Comparison of ENCODE assay signal across 8 cellular contexts in the genomic region with DNA sequence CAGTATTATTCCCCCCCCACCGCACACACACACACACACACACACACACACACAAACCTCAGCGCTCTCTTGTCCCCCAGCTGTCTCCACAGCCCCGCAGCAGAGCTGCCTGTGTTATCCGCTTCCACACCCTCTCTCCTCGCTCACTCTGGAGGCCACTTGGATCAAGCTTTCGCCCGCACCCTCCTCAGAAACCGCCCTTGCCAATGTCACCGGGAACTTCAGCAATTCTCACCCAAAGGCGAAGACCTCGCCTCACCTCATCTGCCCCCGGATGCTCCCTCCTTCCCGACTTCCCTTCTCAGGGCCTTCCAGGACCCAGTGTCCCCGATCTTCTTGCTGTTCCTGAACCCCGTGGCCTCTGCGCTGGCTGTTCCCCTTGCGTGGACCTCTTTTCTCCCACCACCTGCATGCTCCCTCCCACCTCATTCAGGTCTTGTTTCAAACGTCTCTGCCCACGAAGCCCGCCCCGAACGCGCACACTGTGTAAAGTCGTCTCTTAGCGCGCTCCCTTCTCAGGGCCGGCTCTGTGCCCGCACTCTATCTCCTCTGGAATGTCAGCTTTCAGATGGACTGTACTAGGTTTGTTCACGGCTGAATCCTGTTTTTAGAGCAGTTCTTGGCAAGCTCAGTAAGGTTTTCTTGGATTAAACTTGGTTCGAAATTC. TPM values are rescaled to one million over a fixed set of nuclear protein-coding genes. Genes with fewer than 3 reads are reported as not detected.
DNase-seq lines count a peak whose midpoint lies in the region; ATAC-seq and TF ChIP-seq lines count a peak whose summit lies in the region.

No MANE protein-coding gene starts in this region.

- H3K36me3 ChIP-seq in DOHH2 (ENCODE audit: control insufficient read depth, low read length) (no peaks in the 10 kb centered on the region), SU-DHL-6 (ENCODE audit: low read length) (no peaks in the 10 kb centered on the region), ovary (no peaks in the 10 kb centered on the region)

- H4K20me1 ChIP-seq in DOHH2 (ENCODE audit: control insufficient read depth, insufficient read depth, low read depth, low read length): no peaks in the 10 kb centered on the region
- H4K20me1 ChIP-seq in SU-DHL-6 (ENCODE audit: low read depth, low read length): no peaks in the 10 kb centered on the region

- peak overlapping the region; percentile 10; the same call in 1 of the 2 replicates for H3K9ac ChIP-seq in SU-DHL-6 (ENCODE audit: low read length)

- no peak for TF ChIP-seq POLR2A in ovary (IDR thresholded peaks at IDR 0.05)

- intact Hi-C loops in ovary (cut with DNase I): loop anchor here in 1 of 4 donors (10.0 kb wide), 1 partner anchor 381 kb away; no protein-coding TSS in a partner anchor

- H3K27me3 ChIP-seq in DOHH2 (ENCODE audit: control insufficient read depth, low read length) (peaks cover 50% of the 10 kb centered on the region), SU-DHL-6 (ENCODE audit: low read length) (no peaks in the 10 kb centered on the region), ovary (no peaks in the 10 kb centered on the region)

- H3K79me2 ChIP-seq in DOHH2 (ENCODE audit: control insufficient read depth, low read length) (no peaks in the 10 kb centered on the region), SU-DHL-6 (ENCODE audit: insufficient read depth, low read length) (no peaks in the 10 kb centered on the region)

- DNase-seq in epithelial cell of proximal tubule (ENCODE audit: low read depth): no peak
- peak; percentile 33 to 61 (median 51) for DNase-seq in ovary
- no peak for DNase-seq in NOMO-1 treated with dmso at 0.1 percent for 144 hours (lab: John Stamatoyannopoulos, UW; ENCODE audit: unreplicated experiment)
- DNase-seq in pons (ENCODE audit: low spot score): no peak
- no peak for DNase-seq in NCI-H1417 (lab: John Stamatoyannopoulos, UW)

- H3K4me2 ChIP-seq in DOHH2 (ENCODE audit: low read length) (peak overlapping the region; percentile 83), SU-DHL-6 (ENCODE audit: low read depth, low read length, poor library complexity, severe bottlenecking) (peak overlapping the region; percentile 60)

- no peak overlapping the region for H2AFZ ChIP-seq in SU-DHL-6 (ENCODE audit: low read depth, low read length, severe bottlenecking)

- H3K9me2 ChIP-seq in DOHH2 (replicated peaks; ENCODE audit: control insufficient read depth, low read length) (no peaks in the 10 kb centered on the region), SU-DHL-6 (replicated peaks; ENCODE audit: insufficient read depth, low read length) (no peaks in the 10 kb centered on the region)

- no peak for TF ChIP-seq CTCF in DOHH2 (IDR thresholded peaks at IDR 0.05; ENCODE audit: low read depth, low read length, poor library complexity, severe bottlenecking)
- TF ChIP-seq CTCF in SU-DHL-6 (IDR thresholded peaks at IDR 0.05; ENCODE audit: insufficient read depth, low read length, poor library complexity, severe bottlenecking): no peak
- no peak for TF ChIP-seq CTCF in epithelial cell of proximal tubule (conservative IDR thresholded peaks at IDR 0.05; ENCODE audit: low read depth, low read length)
- no peak for TF ChIP-seq CTCF in ovary (IDR thresholded peaks at IDR 0.05)

- no peak for ATAC-seq in HG03439 (IDR thresholded peaks at IDR 0.05; ENCODE audit: unreplicated experiment)

- 5 to 7% (median 5%) methylated on average over 30 of the region's 30 CpGs for WGBS in ovary, 3 donors

- TF ChIP-seq EP300 in ovary (IDR thresholded peaks at IDR 0.05): no peak

- H3F3A ChIP-seq in DOHH2 (ENCODE audit: control insufficient read depth, insufficient read depth) (peaks cover 16% of the 10 kb centered on the region), SU-DHL-6 (ENCODE audit: insufficient read depth) (peaks cover 7% of the 10 kb centered on the region)

- H3K9me3 ChIP-seq in DOHH2 (ENCODE audit: control insufficient read depth, insufficient read depth, low read length) (no peaks in the 10 kb centered on the region), SU-DHL-6 (ENCODE audit: insufficient read depth, low read length) (no peaks in the 10 kb centered on the region), ovary (no peaks in the 10 kb centered on the region)

- H3K4me1 ChIP-seq in DOHH2 (ENCODE audit: control insufficient read depth, low read length): peaks cover 40% of the 10 kb centered on the region
- H3K4me1 ChIP-seq in ovary (ENCODE audit: insufficient read depth): peaks cover 12% of the 10 kb centered on the region

- peak overlapping the region; percentile 80 for H3K4me3 ChIP-seq in DOHH2 (ENCODE audit: low read length)
- H3K4me3 ChIP-seq in SU-DHL-6 (ENCODE audit: insufficient read depth, low read length, poor library complexity, severe bottlenecking): peak overlapping the region; percentile 23
- H3K4me3 ChIP-seq in epithelial cell of proximal tubule (ENCODE audit: low read depth, low read length): peak overlapping the region; percentile 68
- H3K4me3 ChIP-seq in ovary: peak overlapping the region; percentile 52

- no peak overlapping the region for H3K27ac ChIP-seq in DOHH2 (ENCODE audit: low read depth, low read length)
- H3K27ac ChIP-seq in SU-DHL-6 (ENCODE audit: low read depth, low read length): no peak overlapping the region
- H3K27ac ChIP-seq in ovary: peak overlapping the region; percentile 23 to 79

RNA-seq across cellular contexts. Expression of a gene that starts 0.9 kb away (rescaled TPM):
- total RNA-seq in epithelial cell of proximal tubule (2.7 and 14.6 TPM in 2 replicates), ovary (1 to 10 TPM in 2 of 7 donors, under 1 TPM in 5; 0.34 to 2.9 (median 0.93) TPM)
- polyA plus RNA-seq in ovary: under 1 TPM; 0.45 to 0.82 TPM

RNA-seq across cellular contexts. Expression of a gene that starts 17.2 kb away (rescaled TPM):
- 10.6 and 12.4 TPM in 2 replicates for total RNA-seq in epithelial cell of proximal tubule
- total RNA-seq in ovary: 10 to 100 TPM in 6 of 7 donors, 1 to 10 TPM in 1; 8.2 to 22.7 (median 17.6) TPM
- polyA plus RNA-seq in ovary: 10 to 100 TPM; 11.1 to 13.2 TPM

RNA-seq across cellular contexts. Expression of a gene that starts 37.8 kb away (rescaled TPM):
- 2,747 and 3,067 TPM in 2 replicates for total RNA-seq in epithelial cell of proximal tubule
- 1,000 to 10,000 TPM; 2,570 to 4,531 (median 3,203) TPM for total RNA-seq in ovary
- polyA plus RNA-seq in ovary: 1,000 to 10,000 TPM; 2,702 to 4,895 TPM

RNA-seq across cellular contexts. Expression of a gene that starts 55.1 kb away (rescaled TPM):
- total RNA-seq in epithelial cell of proximal tubule (1.6 and 3.5 TPM in 2 replicates), ovary (10 to 100 TPM; 13.0 to 18.8 (median 17.2) TPM)
- polyA plus RNA-seq in ovary: 10 to 100 TPM; 13.5 to 15.3 TPM

RNA-seq across cellular contexts. Expression of a gene that starts 58.5 kb away (rescaled TPM):
- not detected in 2 replicates for total RNA-seq in epithelial cell of proximal tubule
- total RNA-seq in ovary: under 1 TPM in 1 of 7 donors, not detected in 6; 0.80 TPM
- polyA plus RNA-seq in ovary: not detected

Comparison
In these comparisons a context has a peak if more than half of its experiments do, and no peak if none do; other contexts are left out.
1. H3K27ac ChIP-seq: peak in ovary (2 of 2); none in DOHH2 (single experiment) and SU-DHL-6 (single experiment).
2. H3K4me3 ChIP-seq: peak in every context shown above with its lines; median percentile 80 in DOHH2; 68 in epithelial cell of proximal tubule; 52 in ovary; 23 in SU-DHL-6.
3. DNase-seq: peak in ovary (5 of 5); none in epithelial cell of proximal tubule (single experiment), NOMO-1 treated with dmso at 0.1 percent for 144 hours (single experiment), pons (single experiment) and NCI-H1417 (0 of 3).